ENCODE assay signal across 12 cellular contexts in genomic region chr15:74193305-74193718, GRCh38. TPM values are rescaled to one million over a fixed set of nuclear protein-coding genes. Genes with fewer than 3 reads are reported as not detected.
DNase-seq lines count a peak whose midpoint lies in the region; ATAC-seq and TF ChIP-seq lines count a peak whose summit lies in the region.
"Had no signal": no experiment of that assay in that cellular context is flagged by ENCODE, and none has a peak within 500 bp of the region (broad histone marks: within the 10 kb centered on the region; RNA-seq: fewer than 3 reads in every experiment).

No MANE protein-coding gene starts in this region.

- in situ Hi-C loops in mammary epithelial cell (cut with MboI; ENCODE audit: low sequenced_read_pairs in 2 of 2), result no loop called here

- no peak for ATAC-seq in upper lobe of right lung
- ATAC-seq: activated naive CD8-positive, alpha-beta T cell treated with anti-CD3 and anti-CD28 coated beads, Interleukin-2, amount 50 U/mL, for 24 hours had no signal

- TF ChIP-seq CTCF in mammary epithelial cell (conservative IDR thresholded peaks at IDR 0.05 in 1 of 2, IDR thresholded peaks at IDR 0.05 in 1 of 2; ENCODE audit: extremely low read depth in 1 of 2, insufficient read depth in 1 of 2, low read depth in 1 of 2, low read length in 2 of 2) (no peak), nephron progenitor cell (IDR thresholded peaks at IDR 0.05) (no peak), upper lobe of right lung (IDR thresholded peaks at IDR 0.05) (no peak)

- H3K4me1 ChIP-seq in mammary epithelial cell (ENCODE audit: insufficient read depth, low read length) (peaks cover 31% of the 10 kb centered on the region), upper lobe of right lung (peaks cover 13% of the 10 kb centered on the region)

- no peaks in the 10 kb centered on the region for H3K9me3 Mint-ChIP-seq in nephron progenitor cell
- H3K9me3 Mint-ChIP-seq: activated naive CD8-positive, alpha-beta T cell treated with anti-CD3 and anti-CD28 coated beads, Interleukin-2, amount 50 U/mL, for 24 hours had no signal

- peaks cover 23% of the 10 kb centered on the region for H3K4me1 Mint-ChIP-seq in nephron progenitor cell
- H3K4me1 Mint-ChIP-seq: activated naive CD8-positive, alpha-beta T cell treated with anti-CD3 and anti-CD28 coated beads, Interleukin-2, amount 50 U/mL, for 24 hours; IgD-negative memory B cell had no signal

- H2AFZ ChIP-seq in mammary epithelial cell (ENCODE audit: low read depth, low read length), result no peak overlapping the region

- H3K9me3 ChIP-seq in mammary epithelial cell (replicated peaks; ENCODE audit: insufficient read depth, low read length) (no peaks in the 10 kb centered on the region), upper lobe of right lung (no peaks in the 10 kb centered on the region)

- no peak overlapping the region for H3K27ac ChIP-seq in mammary epithelial cell (ENCODE audit: insufficient read depth, low read depth, low read length)
- H3K27ac ChIP-seq in upper lobe of right lung, result no peak overlapping the region

- CTCF ChIA-PET in mammary epithelial cell (lab: Charles Lee; ENCODE audit: low non-redundant PET), result no interaction called here

- peaks cover 21% of the 10 kb centered on the region for H3K36me3 Mint-ChIP-seq in nephron progenitor cell (ENCODE audit: low read depth)
- H3K36me3 Mint-ChIP-seq: IgD-negative memory B cell had no signal

- no peak overlapping the region for H3K9ac ChIP-seq in mammary epithelial cell (ENCODE audit: insufficient read depth, low read length)

- DNase-seq in GM03348 (ENCODE audit: low spot score) (peak; percentile 83), NCI-H82 (lab: John Stamatoyannopoulos, UW) (peak; percentile 74), mammary epithelial cell (peak; percentile 98), nephron progenitor cell (no peak), NCI-H774 (lab: John Stamatoyannopoulos, UW) (no peak), upper lobe of right lung (no peak), hypothalamus (lab: John Stamatoyannopoulos, UW) (no peak)
- DNase-seq in stimulated activated CD4-positive, alpha-beta T cell treated with anti-CD3 and anti-CD28 coated beads, Interleukin-4, amount 100 ng/mL, for 1 hour, result no peak
- DNase-seq: activated naive CD8-positive, alpha-beta T cell treated with anti-CD3 and anti-CD28 coated beads, Interleukin-2, amount 50 U/mL, for 24 hours; NCI-H748 treated with DMSO at 0.1 percent for 48 hours had no signal

- peak overlapping the region; percentile 7 for H3K27ac Mint-ChIP-seq in nephron progenitor cell
- H3K27ac Mint-ChIP-seq: activated naive CD8-positive, alpha-beta T cell treated with anti-CD3 and anti-CD28 coated beads, Interleukin-2, amount 50 U/mL, for 24 hours; IgD-negative memory B cell had no signal

- WGBS in mammary epithelial cell (ENCODE audit: low coverage, missing lambda C conversion rate), result 21% methylated on average over 4 of the region's 4 CpGs

- H3K27me3 Mint-ChIP-seq in nephron progenitor cell (ENCODE audit: low read depth, poor library complexity), result peaks cover 3% of the 10 kb centered on the region
- H3K27me3 Mint-ChIP-seq: activated naive CD8-positive, alpha-beta T cell treated with anti-CD3 and anti-CD28 coated beads, Interleukin-2, amount 50 U/mL, for 24 hours had no signal

- dilution Hi-C loops in mammary epithelial cell (cut with HindIII; ENCODE audit: low sequenced_read_pairs), result no loop called here

- intact Hi-C loops in mammary epithelial cell (cut with micrococcal nuclease) (no loop called here), upper lobe of right lung (cut with DNase I) (no loop called here)

- H3K4me3 ChIP-seq in mammary epithelial cell (replicated peaks in 1 of 3; ENCODE audit: insufficient read depth in 1 of 3, low read depth in 2 of 3, low read length in 3 of 3) (no peak overlapping the region), upper lobe of right lung (no peak overlapping the region)

- no peak overlapping the region for H3K4me2 ChIP-seq in mammary epithelial cell (ENCODE audit: insufficient read depth, low read depth, low read length)

- no peaks in the 10 kb centered on the region for H3K79me2 ChIP-seq in mammary epithelial cell (ENCODE audit: insufficient read depth, low read length)

- H3K36me3 ChIP-seq in mammary epithelial cell (ENCODE audit: insufficient read depth, low read length) (no peaks in the 10 kb centered on the region), upper lobe of right lung (no peaks in the 10 kb centered on the region)

- no peak overlapping the region for H3K4me3 Mint-ChIP-seq in nephron progenitor cell
- H3K4me3 Mint-ChIP-seq: activated naive CD8-positive, alpha-beta T cell treated with anti-CD3 and anti-CD28 coated beads, Interleukin-2, amount 50 U/mL, for 24 hours had no signal

- H4K20me1 ChIP-seq in mammary epithelial cell (ENCODE audit: insufficient read depth, low read length), result peaks cover 2% of the 10 kb centered on the region

- BruUV-seq in mammary epithelial cell (replicated peaks; lab: Mats Ljungman, UMichigan), result no TSS peak

- H3K27me3 ChIP-seq in mammary epithelial cell (ENCODE audit: insufficient read depth, low read length) (no peaks in the 10 kb centered on the region), upper lobe of right lung (no peaks in the 10 kb centered on the region)

RNA-seq across cellular contexts. Expression of gene STRA6, which starts 9.3 kb away (rescaled TPM):
- total RNA-seq in mammary epithelial cell, result under 1 TPM in 1 of 2 donors, not detected in 1; 0.17 TPM
- 0.15 TPM for polyA plus RNA-seq in mammary epithelial cell
- not detected for polyA minus RNA-seq in mammary epithelial cell
- not detected for total RNA-seq in upper lobe of right lung
- total RNA-seq: subcutaneous adipose tissue had no signal
- polyA plus RNA-seq: IgD-negative memory B cell had no signal

RNA-seq across cellular contexts. Expression of gene ISLR, which starts 19.8 kb away (rescaled TPM):
- total RNA-seq in mammary epithelial cell (under 1 TPM in 1 of 2 donors, not detected in 1; 0.50 TPM), upper lobe of right lung (40.6 TPM)
- polyA plus RNA-seq in mammary epithelial cell, result 0.08 TPM
- polyA minus RNA-seq in mammary epithelial cell, result not detected
- polyA plus RNA-seq: IgD-negative memory B cell had no signal

RNA-seq across cellular contexts. Expression of gene CCDC33, which starts 42.8 kb away (rescaled TPM):
- total RNA-seq in mammary epithelial cell, result not detected
- 0.20 TPM for polyA plus RNA-seq in mammary epithelial cell
- polyA minus RNA-seq in mammary epithelial cell, result not detected
- not detected for total RNA-seq in upper lobe of right lung
- total RNA-seq: subcutaneous adipose tissue had no signal
- polyA plus RNA-seq: IgD-negative memory B cell had no signal

Comparison
In these comparisons a context has a peak if more than half of its experiments do, and no peak if none do; other contexts are left out.
1. DNase-seq: peak in GM03348 (single experiment), NCI-H82 (single experiment) and mammary epithelial cell (single experiment); none in nephron progenitor cell (single experiment), stimulated activated CD4-positive, alpha-beta T cell treated with anti-CD3 and anti-CD28 coated beads, Interleukin-4, amount 100 ng/mL, for 1 hour (single experiment), NCI-H774 (single experiment), upper lobe of right lung (single experiment) and hypothalamus (0 of 51).
2. RNA of gene ISLR, which starts 19.8 kb away (total RNA-seq): 40.6 TPM in upper lobe of right lung (single experiment); 0.50 TPM in mammary epithelial cell; every median in the first group is over 10 times any median in the second.